4 cellular contexts compared by ENCODE assay signal in genomic region chr18:26649193-26649543, GRCh38.
"Had no signal": no experiment of that assay in that cellular context is flagged by ENCODE, and none has a peak within 500 bp of the region (broad histone marks: within the 10 kb centered on the region; RNA-seq: fewer than 3 reads in every experiment).

No MANE protein-coding gene starts in this region.

- H3K4me3 ChIP-seq: tibial nerve had no signal

- H3K27me3 ChIP-seq: tibial nerve had no signal

- H3K36me3 ChIP-seq: neutrophil, tibial nerve had no signal

- H3K9me3 ChIP-seq: neutrophil, tibial nerve had no signal

- H3K4me1 ChIP-seq: foreskin keratinocyte had no signal

- H3K27ac ChIP-seq: foreskin keratinocyte, neutrophil, VCaP had no signal
